Comparison of ENCODE assay signal across 15 cellular contexts in genomic region chr11:12687740-12688139, GRCh38. TPM values are rescaled to one million over a fixed set of nuclear protein-coding genes. Genes with fewer than 3 reads are reported as not detected.
DNase-seq lines count a peak whose midpoint lies in the region; ATAC-seq, FAIRE-seq and TF ChIP-seq lines count a peak whose summit lies in the region.
"Had no signal": no experiment of that assay in that cellular context is flagged by ENCODE, and none has a peak within 500 bp of the region (broad histone marks: within the 10 kb centered on the region; RNA-seq: fewer than 3 reads in every experiment).

No MANE protein-coding gene starts in this region.

- intact Hi-C loops in kidney (cut with DNase I) (no loop called here), thyroid gland (cut with DNase I) (no loop called here), right cardiac atrium (cut with DNase I) (no loop called here)
- intact Hi-C loops in CD4-positive, alpha-beta T cell (cut with DNase I, micrococcal nuclease) = no loop called here

- H3K4ac ChIP-seq in H1 (replicated peaks; ENCODE audit: insufficient read length, low read depth, low read length) = no peak overlapping the region

- no peak overlapping the region; the same call in 1 of the 2 replicates for H2BK12ac ChIP-seq in H1 (ENCODE audit: low read depth, low read length)

- H3K4me2 ChIP-seq in H1 (ENCODE audit: insufficient read depth in 1 of 2, low read depth in 2 of 2, low read length in 2 of 2) = peak overlapping the region; percentile 48 to 67

- no peak overlapping the region for H2BK15ac ChIP-seq in H1 (ENCODE audit: low read length)

- H3K36me3 ChIP-seq in H1 (ENCODE audit: control insufficient read depth in 2 of 4, insufficient read depth in 4 of 4, low read length in 3 of 4) (no peaks in the 10 kb centered on the region), kidney (ENCODE audit: control insufficient read depth in 1 of 2, insufficient read depth in 2 of 2, low read length in 2 of 2) (no peaks in the 10 kb centered on the region), thyroid gland (no peaks in the 10 kb centered on the region)
- H3K36me3 ChIP-seq: Peyer's patch had no signal

- H3K4me1 ChIP-seq in H1 (replicated peaks in 1 of 4; ENCODE audit: control insufficient read depth in 3 of 4, insufficient read depth in 4 of 4, low read length in 3 of 4) = peaks cover 20 to 59% (median 41%) of the 10 kb centered on the region in 4 experiments
- peaks cover 61 to 83% of the 10 kb centered on the region in 2 donors for H3K4me1 ChIP-seq in kidney (ENCODE audit: control insufficient read depth in 1 of 2, insufficient read depth in 1 of 2, low read depth in 1 of 2, low read length in 2 of 2)
- H3K4me1 ChIP-seq in thyroid gland = peaks cover 63 to 86% of the 10 kb centered on the region in 2 donors
- H3K4me1 ChIP-seq in right cardiac atrium (ENCODE audit: control insufficient read depth, insufficient read depth, low read length) = peaks cover 39% of the 10 kb centered on the region

- H2BK20ac ChIP-seq in H1 (ENCODE audit: low read length) = no peak overlapping the region; the same call in 1 of the 2 replicates

- no peak overlapping the region for H3K4me3 Mint-ChIP-seq in CD4-positive, alpha-beta T cell
- H3K4me3 Mint-ChIP-seq: CD14-positive monocyte had no signal

- TF ChIP-seq EP300 in H1 (IDR thresholded peaks at IDR 0.05; ENCODE audit: borderline replicate concordance in 1 of 2, low read depth in 2 of 2, low read length in 2 of 2) = peak in 1 of 2 experiments; percentile 97; a peak in 2 of 3 replicates

- H3K9ac ChIP-seq in H1 (replicated peaks in 1 of 4; ENCODE audit: extremely low read depth in 1 of 4, low read depth in 3 of 4, low read length in 3 of 4) (no peak overlapping the region), kidney (ENCODE audit: low read length in 2 of 2) (no peak overlapping the region)

- no peak overlapping the region for H3K56ac ChIP-seq in H1 (replicated peaks; ENCODE audit: insufficient read length, low read depth, low read length)

- H3K27ac ChIP-seq in H1 (ENCODE audit: low read depth, low read length) (no peak overlapping the region), kidney (ENCODE audit: low read depth in 2 of 2, low read length in 2 of 2) (peak overlapping the region; percentile 64 to 84), thyroid gland (peak overlapping the region; percentile 60 to 91 (median 74)), right cardiac atrium (ENCODE audit: low read length) (no peak overlapping the region)
- no peak overlapping the region for H3K27ac ChIP-seq in CD4-positive, alpha-beta T cell (ENCODE audit: low read depth, low read length)
- H3K27ac ChIP-seq: 22Rv1, Peyer's patch had no signal

- H3K4me3 ChIP-seq in H1 (ENCODE audit: extremely low read depth in 1 of 4, insufficient read depth in 2 of 4, low read depth in 3 of 4, low read length in 4 of 4) = peak overlapping the region in 2 of 4 experiments; percentile 20 to 27; a peak in 2 of 8 replicates
- H3K4me3 ChIP-seq in kidney (ENCODE audit: low read length in 2 of 2) = no peak overlapping the region
- no peak overlapping the region for H3K4me3 ChIP-seq in thyroid gland (replicated peaks in 1 of 3)
- no peak overlapping the region for H3K4me3 ChIP-seq in right cardiac atrium (ENCODE audit: low read length)
- H3K4me3 ChIP-seq: GM12878, Peyer's patch had no signal

- H2BK5ac ChIP-seq in H1 (ENCODE audit: low read depth, low read length) = no peak overlapping the region

- H3K14ac ChIP-seq in H1 (ENCODE audit: insufficient read length) = no peak overlapping the region

- CTCF ChIA-PET in H1 (lab: Charles Lee; ENCODE audit: partially characterized antibody) = interaction anchor here (0.6 to 0.7 kb wide), 3 partner anchors 102 to 1946 kb away, joined by 3 read pairs; no protein-coding TSS in a partner anchor
- CTCF ChIA-PET in CD4-positive, alpha-beta T cell (lab: Charles Lee) = no interaction called here

- no peak overlapping the region for H2BK120ac ChIP-seq in H1 (replicated peaks; ENCODE audit: low read depth, low read length)

- H4K5ac ChIP-seq in H1 (ENCODE audit: insufficient read length, low read depth, low read length) = no peak overlapping the region

- peaks cover 2% of the 10 kb centered on the region; the same call in 1 of the 2 replicates for H3K23me2 ChIP-seq in H1 (ENCODE audit: low read depth, low read length)

- no peak overlapping the region for H2AK5ac ChIP-seq in H1 (ENCODE audit: low read depth, low read length)

- no peak for FAIRE-seq in H1 (lab: Jason Lieb, UNC)
- no peak for FAIRE-seq in kidney (lab: Jason Lieb, UNC)
- FAIRE-seq: GM12878 had no signal

- peaks cover 91% of the 10 kb centered on the region for H3K27me3 Mint-ChIP-seq in CD4-positive, alpha-beta T cell

- no peak overlapping the region for H4K91ac ChIP-seq in H1 (replicated peaks; ENCODE audit: insufficient read length, low read length)

- H3K27ac Mint-ChIP-seq in CD4-positive, alpha-beta T cell = no peak overlapping the region
- H3K27ac Mint-ChIP-seq: CD14-positive monocyte had no signal

- peaks cover 57 to 65% of the 10 kb centered on the region in 2 experiments for H4K20me1 ChIP-seq in H1 (replicated peaks in 1 of 2; ENCODE audit: control insufficient read depth in 1 of 2, insufficient read depth in 2 of 2, low read length in 2 of 2)

- TF ChIP-seq CTCF in H1 (IDR thresholded peaks at IDR 0.05; ENCODE audit: control extremely low read depth in 1 of 3, insufficient read depth in 1 of 3, low read depth in 1 of 3, low read length in 3 of 3) (peak; percentile 2 to 37 (median 19)), kidney (IDR thresholded peaks at IDR 0.05; ENCODE audit: borderline replicate concordance, extremely low read depth, insufficient read depth) (no peak), thyroid gland (IDR thresholded peaks at IDR 0.05) (no peak)
- no peak for TF ChIP-seq CTCF in CD4-positive, alpha-beta T cell (IDR thresholded peaks at IDR 0.05)

- POLR2A ChIA-PET in H1 (lab: Charles Lee; ENCODE audit: partially characterized antibody) = interaction anchor here (1.5 kb wide), 1 partner anchor 9 kb away, joined by 5 read pairs; no protein-coding TSS in a partner anchor
- POLR2A ChIA-PET in CD4-positive, alpha-beta T cell (lab: Charles Lee) = no interaction called here

- peak; percentile 39 to 56 for TF ChIP-seq RAD21 in H1 (IDR thresholded peaks at IDR 0.05 in 1 of 2, conservative IDR thresholded peaks at IDR 0.05 in 1 of 2; ENCODE audit: low read depth in 2 of 2, low read length in 2 of 2)

- H3K9me3 Mint-ChIP-seq in CD4-positive, alpha-beta T cell = no peaks in the 10 kb centered on the region

- 2% methylated on average over 3 of the region's 3 CpGs; no CpG with 5 or more reads in 1 of the 2 experiments for WGBS in H1 (ENCODE audit: extremely low coverage in 1 of 2, insufficient coverage in 1 of 2, insufficient read length in 1 of 2, insufficient replicate concordance in 2 of 2, low coverage in 1 of 2, low lambda C conversion rate in 2 of 2, missing lambda C conversion rate in 1 of 2), 2 experiments
- WGBS in thyroid gland, 2 donors = 16 to 37% methylated on average over 3 of the region's 3 CpGs
- WGBS in right cardiac atrium = 60% methylated on average over 3 of the region's 3 CpGs

- H3K23ac ChIP-seq in H1 (ENCODE audit: insufficient read length) = no peak overlapping the region

- H4K8ac ChIP-seq in H1 (ENCODE audit: extremely low read depth, insufficient read depth, low read length) = no peak overlapping the region

- no peaks in the 10 kb centered on the region for H3K9me3 ChIP-seq in H1 (ENCODE audit: insufficient read depth in 2 of 2, low read depth in 1 of 2, low read length in 1 of 2)
- no peaks in the 10 kb centered on the region for H3K9me3 ChIP-seq in kidney (ENCODE audit: control insufficient read depth in 1 of 2, low read length in 2 of 2)
- H3K9me3 ChIP-seq in thyroid gland = no peaks in the 10 kb centered on the region
- no peaks in the 10 kb centered on the region for H3K9me3 ChIP-seq in CD4-positive, alpha-beta T cell (ENCODE audit: control insufficient read depth, low read length)
- no peaks in the 10 kb centered on the region for H3K9me3 ChIP-seq in right cardiac atrium (ENCODE audit: control insufficient read depth, low read length)
- H3K9me3 ChIP-seq: Peyer's patch had no signal

- H3K4me1 Mint-ChIP-seq in CD4-positive, alpha-beta T cell (ENCODE audit: low read depth) = no peaks in the 10 kb centered on the region
- H3K4me1 Mint-ChIP-seq: CD14-positive monocyte had no signal

- TF ChIP-seq POLR2A in H1 (IDR thresholded peaks at IDR 0.05; ENCODE audit: control extremely low read depth in 1 of 2, low read depth in 2 of 2, low read length in 2 of 2) (no peak), thyroid gland (IDR thresholded peaks at IDR 0.05) (no peak)

- H2AFZ ChIP-seq in H1 (ENCODE audit: low read length) = no peak overlapping the region

- H3K36me3 Mint-ChIP-seq in CD4-positive, alpha-beta T cell (ENCODE audit: low read depth) = no peaks in the 10 kb centered on the region
- H3K36me3 Mint-ChIP-seq: CD14-positive monocyte had no signal

- H3K27me3 ChIP-seq in H1 (replicated peaks in 1 of 4; ENCODE audit: control insufficient read depth in 3 of 4, extremely low read depth in 1 of 4, insufficient read depth in 3 of 4, low read length in 3 of 4) (peaks cover 0 to 12% (median 6%) of the 10 kb centered on the region in 4 experiments; a peak in 5 of 7 replicates), thyroid gland (no peaks in the 10 kb centered on the region), right cardiac atrium (ENCODE audit: control insufficient read depth, insufficient read depth) (no peaks in the 10 kb centered on the region)
- H3K27me3 ChIP-seq in CD4-positive, alpha-beta T cell (ENCODE audit: control insufficient read depth, insufficient read depth, low read length) = peaks cover 56% of the 10 kb centered on the region
- H3K27me3 ChIP-seq: Peyer's patch had no signal

- H3K18ac ChIP-seq in H1 (ENCODE audit: extremely low read depth, low read length) = no peak overlapping the region; the same call in 1 of the 2 replicates

- DNase-seq in DMS53 (lab: John Stamatoyannopoulos, UW) = peak; percentile 13
- no peak for DNase-seq in DMS53 treated with DMSO at 0.1 percent for 48 hours (lab: John Stamatoyannopoulos, UW; ENCODE audit: unreplicated experiment)
- DNase-seq in H1 (ENCODE audit: low read depth in 1 of 2, low spot score in 2 of 2) = peak; percentile 62 to 67
- DNase-seq in kidney = no peak
- peak; percentile 68 to 72 for DNase-seq in thyroid gland
- DNase-seq in activated naive CD4-positive, alpha-beta T cell treated with anti-CD3 and anti-CD28 coated beads, Interleukin-2, amount 50 U/mL, for 16 hours = no peak
- no peak for DNase-seq in CD4-positive, alpha-beta T cell
- no peak for DNase-seq in right cardiac atrium
- DNase-seq: activated CD4-positive, CD25-positive, alpha-beta regulatory T cell; activated gamma-delta T cell treated with Interleukin-2 at 50 U/mL for 16 hours; NCI-H526 treated with DMSO at 0.1 percent for 48 hours; Peyer's patch had no signal

- H3K79me1 ChIP-seq in H1 (ENCODE audit: low read depth, low read length) = peaks cover 13% of the 10 kb centered on the region

- no peak for ATAC-seq in CD4-positive, alpha-beta T cell (ENCODE audit: poor library complexity)
- no peak for ATAC-seq in right cardiac atrium
- ATAC-seq: GM12878 had no signal

- peaks cover 9 to 98% of the 10 kb centered on the region in 2 experiments for H3K79me2 ChIP-seq in H1 (ENCODE audit: control insufficient read depth in 1 of 2, insufficient read depth in 2 of 2, low read length in 2 of 2)

RNA-seq across cellular contexts. Expression of gene TEAD1, which starts 13.5 kb away (rescaled TPM):
- 62.8 and 67.4 TPM in 2 replicates for total RNA-seq in H1 (2021; fragmentation: NEBNext Ultra II Directional; extraction: Animal tissue kit (Norgen Biotek cat#: 25700))
- polyA plus RNA-seq in H1 (2011; rRNA removed) = 15.6 and 17.2 TPM in 2 replicates
- polyA plus RNA-seq in H1 (2011; cell fraction: cytosol; rRNA removed) = 19.0 TPM
- 31.2 TPM for polyA plus RNA-seq in H1 (2011; cell fraction: nucleus; rRNA removed)
- polyA plus RNA-seq in H1 (2012, experiment 1 of 2) = 15.4 to 30.4 TPM (median 23.4 TPM) in 4 replicates
- 1.0 TPM for polyA plus RNA-seq in H1 (2012, experiment 2 of 2)
- polyA plus RNA-seq in H1 (2013, experiment 1 of 2) = 20.0 TPM
- polyA plus RNA-seq in H1 (2013, experiment 2 of 2) = 19.5 TPM
- polyA minus RNA-seq in H1 (2011; rRNA and poly(A)+ RNA removed) = 54.9 and 60.0 TPM in 2 replicates
- polyA minus RNA-seq in H1 (2011; cell fraction: cytosol; rRNA and poly(A)+ RNA removed) = 29.1 TPM
- polyA minus RNA-seq in H1 (2011; cell fraction: nucleus; rRNA and poly(A)+ RNA removed) = 73.7 TPM
- total RNA-seq in kidney = 77.2 TPM
- 7.6 TPM for polyA plus RNA-seq in kidney (ENCODE audit: insufficient read depth, low read depth, low replicate concordance)
- 100 to 1,000 TPM in 1 of 4 donors, 10 to 100 TPM in 3; 71.5 to 109 (median 88.5) TPM for total RNA-seq in thyroid gland
- total RNA-seq in CD4-positive, alpha-beta T cell = under 1 TPM in 1 of 2 experiments, not detected in 1; 0.11 TPM
- 100 to 1,000 TPM in 2 of 4 donors, 10 to 100 TPM in 2; 81.3 to 105 (median 98.4) TPM for total RNA-seq in right cardiac atrium
- 19.7 TPM for polyA plus RNA-seq in right cardiac atrium
- polyA plus RNA-seq: CD14-positive monocyte had no signal

Comparison
In these comparisons a context has a peak if more than half of its experiments do, and no peak if none do; other contexts are left out.
1. DNase-seq: peak in DMS53 (single experiment), H1 (2 of 2) and thyroid gland (2 of 2); none in DMS53 treated with DMSO at 0.1 percent for 48 hours (single experiment), kidney (single experiment), activated naive CD4-positive, alpha-beta T cell treated with anti-CD3 and anti-CD28 coated beads, Interleukin-2, amount 50 U/mL, for 16 hours (single experiment), CD4-positive, alpha-beta T cell (0 of 10) and right cardiac atrium (0 of 3).
2. H3K27ac ChIP-seq: peak in kidney (2 of 2) and thyroid gland (3 of 3); none in H1 (single experiment), CD4-positive, alpha-beta T cell (single experiment) and right cardiac atrium (single experiment).
3. CTCF ChIP-seq: peak in H1 (3 of 3); none in kidney (single experiment), thyroid gland (0 of 6) and CD4-positive, alpha-beta T cell (single experiment).
4. RNA of gene TEAD1, which starts 13.5 kb away (total RNA-seq): 81.3 to 105 TPM in right cardiac atrium, 71.5 to 109 TPM in thyroid gland, 77.2 TPM in kidney (single experiment) and 62.8 to 67.4 TPM in H1; 0.11 TPM in CD4-positive, alpha-beta T cell; every median in the first group is over 10 times any median in the second.